8 cellular contexts compared by ENCODE assay signal in genomic region chr18:54284535-54284934, GRCh38. TPM values are rescaled to one million over a fixed set of nuclear protein-coding genes. Genes with fewer than 3 reads are reported as not detected.
A peak's percentile ranks its signal among the peaks of the same experiment; 100 is the strongest.
DNase-seq lines count a peak whose midpoint lies in the region; ATAC-seq, FAIRE-seq and TF ChIP-seq lines count a peak whose summit lies in the region.
"Had no signal": no experiment of that assay in that cellular context is flagged by ENCODE, and none has a peak within 500 bp of the region (broad histone marks: within the 10 kb centered on the region; RNA-seq: fewer than 3 reads in every experiment).

No MANE protein-coding gene starts in this region.

- H2AFZ ChIP-seq in GM12878 (ENCODE audit: control insufficient read depth, low read depth, low read length) = peak overlapping the region; percentile 44

- H3K4me1 ChIP-seq in GM12878 (ENCODE audit: control insufficient read depth, insufficient read depth, low read length) (peaks cover 28% of the 10 kb centered on the region), mucosa of descending colon (ENCODE audit: low read depth) (no peaks in the 10 kb centered on the region)

- 27% methylated on average over 3 of the region's 3 CpGs for WGBS in GM12878 (ENCODE audit: insufficient coverage, insufficient replicate concordance, low lambda C conversion rate, missing lambda C conversion rate)

- BruUV-seq in GM12878 (replicated peaks; lab: Mats Ljungman, UMichigan) = no TSS peak

- H3K36me3 ChIP-seq in GM12878 (ENCODE audit: control insufficient read depth in 2 of 2, insufficient read depth in 2 of 2, low read length in 1 of 2) (peaks cover 0 to 18% of the 10 kb centered on the region in 2 experiments; a peak in 1 of 4 replicates), mucosa of descending colon (ENCODE audit: low read depth) (no peaks in the 10 kb centered on the region), brain microvascular endothelial cell (replicated peaks) (peaks cover 4% of the 10 kb centered on the region)

- H3K79me2 ChIP-seq in GM12878 (ENCODE audit: control insufficient read depth, insufficient read depth, low read length) = no peaks in the 10 kb centered on the region

- in situ Hi-C loops in GM12878 (cut with MboI) = no loop called here
- in situ Hi-C loops in brain microvascular endothelial cell (cut with HindIII; ENCODE audit: low pct_ligation_motif_present, low sequenced_read_pairs) = no loop called here

- RAD21 ChIA-PET in GM12878 (lab: Charles Lee; ENCODE audit: unreplicated experiment) = interaction anchor here (0.6 to 4.5 kb wide), 6 partner anchors 14 to 111 kb away, joined by 3 to 36 read pairs (median 6); partner anchors contain the start of genes MBD2 and POLI

- DNase-seq in GM12878 (ENCODE audit: low read depth, low spot score) (no peak), mucosa of descending colon (no peak), brain microvascular endothelial cell (no peak), hippocampal formation (lab: John Stamatoyannopoulos, UW) (no peak)

- H4K20me1 ChIP-seq in GM12878 (ENCODE audit: control insufficient read depth, insufficient read depth) = no peaks in the 10 kb centered on the region

- CTCF ChIA-PET in GM12878 (lab: Yijun Ruan, JAX) = interaction anchor here (0.8 to 3.4 kb wide), 6 partner anchors 10 to 76 kb away, joined by 3 to 38 read pairs (median 7); partner anchors contain the start of gene POLI

- no peak for TF ChIP-seq POLR2A in GM12878 (IDR thresholded peaks at IDR 0.05; ENCODE audit: low read depth, low read length)

- H3K4me3 ChIP-seq in GM12878 (peak overlapping the region; percentile 6; the same call in 1 of the 2 replicates), mucosa of descending colon (no peak overlapping the region), brain microvascular endothelial cell (ENCODE audit: low read depth, low read length) (no peak overlapping the region)
- H3K4me3 ChIP-seq: dorsolateral prefrontal cortex had no signal

- no peak for TF ChIP-seq EP300 in GM12878 (IDR thresholded peaks at IDR 0.05; ENCODE audit: borderline replicate concordance in 1 of 2, control insufficient read depth in 1 of 2, low read depth in 2 of 2, low read length in 2 of 2)

- H3K4me2 ChIP-seq in GM12878 (ENCODE audit: control insufficient read depth, insufficient read depth) = peak overlapping the region; percentile 83

- peak overlapping the region; percentile 40; the same call in 1 of the 2 replicates for H3K9ac ChIP-seq in GM12878 (ENCODE audit: control insufficient read depth, insufficient read depth, low read length)

- no peak for FAIRE-seq in GM12878 (lab: Jason Lieb, UNC)

- no peak for TF ChIP-seq CTCF in GM12878 (IDR thresholded peaks at IDR 0.05 in 2 of 3, conservative IDR thresholded peaks at IDR 0.05 in 1 of 3; ENCODE audit: control insufficient read depth in 2 of 3, extremely low read depth in 1 of 3, insufficient read depth in 1 of 3, low read depth in 3 of 3, low read length in 3 of 3)
- no peak for TF ChIP-seq CTCF in mucosa of descending colon (IDR thresholded peaks at IDR 0.05)
- TF ChIP-seq CTCF in brain microvascular endothelial cell (IDR thresholded peaks at IDR 0.05; ENCODE audit: low read depth, low read length, missing control alignments) = no peak

- ATAC-seq in GM18868 (IDR thresholded peaks at IDR 0.05; ENCODE audit: unreplicated experiment) (peak; percentile 36), GM21447 (IDR thresholded peaks at IDR 0.05; ENCODE audit: unreplicated experiment) (peak; percentile 26), HG03108 (IDR thresholded peaks at IDR 0.05; ENCODE audit: unreplicated experiment) (peak; percentile 27), GM12878 (peak; percentile 60), mucosa of descending colon (no peak)

- H3K27me3 ChIP-seq in GM12878 (replicated peaks in 1 of 2; ENCODE audit: control insufficient read depth in 2 of 2, insufficient read depth in 2 of 2, low read length in 1 of 2) (no peaks in the 10 kb centered on the region), brain microvascular endothelial cell (replicated peaks) (no peaks in the 10 kb centered on the region)
- H3K27me3 ChIP-seq: dorsolateral prefrontal cortex had no signal

- SMC1A ChIA-PET in GM12878 (lab: Charles Lee; ENCODE audit: uncharacterized antibody, unreplicated experiment) = interaction anchor here (0.8 to 6.6 kb wide), 11 partner anchors 13 to 74 kb away, joined by 3 to 54 read pairs (median 3); no protein-coding TSS in a partner anchor

- POLR2A ChIA-PET in GM12878 (lab: Charles Lee) = interaction anchor here (0.5 to 2.9 kb wide), 7 partner anchors 14 to 75 kb away, joined by 3 to 16 read pairs (median 3); partner anchors contain the start of gene POLI

- H3K9me3 ChIP-seq in GM12878 (replicated peaks; ENCODE audit: control insufficient read depth, insufficient read depth, low read length) (peaks cover 2% of the 10 kb centered on the region; the same call in 2 of the 3 replicates), mucosa of descending colon (no peaks in the 10 kb centered on the region)

- intact Hi-C loops in GM12878 (cut with micrococcal nuclease; ENCODE audit: unreplicated experiment) = loop anchor here (2.0 kb wide), 2 partner anchors 16 to 136 kb away; partner anchors contain the start of gene POLI
- intact Hi-C loops in mucosa of descending colon (cut with DNase I, micrococcal nuclease) = no loop called here

- H3K27ac ChIP-seq in GM12878 (ENCODE audit: control insufficient read depth, insufficient read depth) = peak overlapping the region; percentile 72
- H3K27ac ChIP-seq in brain microvascular endothelial cell = no peak overlapping the region

- TF ChIP-seq RAD21 in GM12878 (IDR thresholded peaks at IDR 0.05; ENCODE audit: insufficient read depth, low read depth, low read length) = no peak

TF ChIP-seq in GM12878, 131 proteins besides CTCF, POLR2A, EP300 and RAD21:
- 0 out of 2 replicates have a peak, but pooled peaks have one; percentile 63 for TF ChIP-seq YY1 (IDR thresholded peaks at IDR 0.05; ENCODE audit: low read depth, low read length)
- no peak for TF ChIP-seq BHLHE40 (IDR thresholded peaks at IDR 0.05; ENCODE audit: borderline replicate concordance in 1 of 2, low read depth in 2 of 2, low read length in 1 of 2)
- no peak for TF ChIP-seq E4F1 (IDR thresholded peaks at IDR 0.05; ENCODE audit: borderline replicate concordance, partially characterized antibody)
TF ChIP-seq in GM12878: peak in this region for 1.

RNA-seq across cellular contexts. Expression of gene POLI, which starts 15.2 kb away (rescaled TPM):
- 89.3 and 93.7 TPM in 2 replicates for total RNA-seq in GM12878 (2013; cell fraction: nucleolus; rRNA removed)
- total RNA-seq in GM12878 (2014; rRNA removed) = 8.8 and 10.0 TPM in 2 replicates
- 8.2 and 8.6 TPM in 2 replicates for total RNA-seq in GM12878 (2014; rRNA removed; fragmentation: Illumina TruSeq; extraction: Trizol)
- total RNA-seq in GM12878 (2021) = 6.4 TPM in 2 replicates
- polyA plus RNA-seq in GM12878 (2011; ENCODE audit: low read depth) = 4.8 TPM
- 18.0 and 28.6 TPM in 2 replicates for polyA plus RNA-seq in GM12878 (2011; rRNA removed)
- polyA plus RNA-seq in GM12878 (2011; cell fraction: cytosol; rRNA removed) = 5.1 and 6.2 TPM in 2 replicates
- 33.6 and 33.8 TPM in 2 replicates for polyA plus RNA-seq in GM12878 (2011; cell fraction: nucleus; rRNA removed)
- polyA plus RNA-seq in GM12878 (2012) = 9.0 and 14.9 TPM in 2 replicates
- 8.0 and 10.7 TPM in 2 replicates for polyA plus RNA-seq in GM12878 (2014; fragmentation: Illumina TruSeq; extraction: Trizol)
- 1 to 10 TPM; 2.8 to 2.9 TPM for polyA plus RNA-seq in GM12878 (2014; fragmentation: Nextera tagmentation; extraction: Ambion mirVana)
- polyA plus RNA-seq in GM12878 (2014; rRNA removed) = 6.9 and 10.5 TPM in 2 replicates
- polyA plus RNA-seq in GM12878 (2016; fragmentation: Nextera tagmentation; extraction: Ambion mirVana) = 10 to 100 TPM; 13.5 to 14.0 TPM
- polyA minus RNA-seq in GM12878 (2011; rRNA and poly(A)+ RNA removed) = 14.7 and 17.3 TPM in 2 replicates
- polyA minus RNA-seq in GM12878 (2011; cell fraction: cytosol; rRNA and poly(A)+ RNA removed) = 6.1 and 6.7 TPM in 2 replicates
- polyA minus RNA-seq in GM12878 (2011; cell fraction: nucleus; rRNA and poly(A)+ RNA removed) = 24.1 and 33.1 TPM in 2 replicates
- 10 to 100 TPM; 14.2 to 33.2 (median 15.4) TPM for total RNA-seq in mucosa of descending colon
